Comparison of ENCODE assay signal across 21 cellular contexts in genomic region chr17:47952181-47953021, GRCh38. TPM values are rescaled to one million over a fixed set of nuclear protein-coding genes. Genes with fewer than 3 reads are reported as not detected.
A peak's percentile ranks its signal among the peaks of the same experiment; 100 is the strongest.
DNase-seq lines count a peak whose midpoint lies in the region; ATAC-seq and TF ChIP-seq lines count a peak whose summit lies in the region.
"Had no signal": no experiment of that assay in that cellular context is flagged by ENCODE, and none has a peak within 500 bp of the region (broad histone marks: within the 10 kb centered on the region; RNA-seq: fewer than 3 reads in every experiment).

No MANE protein-coding gene starts in this region.

- no peaks in the 10 kb centered on the region for H3K27me3 ChIP-seq in lung (ENCODE audit: control insufficient read depth, insufficient read depth)
- H3K27me3 ChIP-seq: spleen had no signal

- H3K4me3 Mint-ChIP-seq in activated naive CD8-positive, alpha-beta T cell, result no peak overlapping the region
- no peak overlapping the region for H3K4me3 Mint-ChIP-seq in activated naive CD8-positive, alpha-beta T cell treated with anti-CD3 and anti-CD28 coated beads, Interleukin-2, amount 50 U/mL, for 24 hours
- H3K4me3 Mint-ChIP-seq: activated T-helper 1 cell treated with anti-CD3 and anti-CD28 coated beads, Interleukin-12 subunit alpha, Interleukin-12 subunit beta, Interleukin-2, Interleukin-4 antibody, amounts not matched to agents 30 ng/mL and 10 ng/mL and 1 ng/mL, durations not matched to agents 14 hours and 24 hours and 36 hours; CD4-positive, CD25-positive, alpha-beta regulatory T cell; stimulated activated naive CD8-positive, alpha-beta T cell treated with anti-CD3 and anti-CD28 coated beads, Interleukin-15, Interleukin-2, amounts not matched to agents 100 ng/mL and 50 ng/mL, for 24 hours had no signal

- no peaks in the 10 kb centered on the region for H3K27me3 Mint-ChIP-seq in activated naive CD8-positive, alpha-beta T cell
- H3K27me3 Mint-ChIP-seq in activated naive CD8-positive, alpha-beta T cell treated with anti-CD3 and anti-CD28 coated beads, Interleukin-2, amount 50 U/mL, for 24 hours, result no peaks in the 10 kb centered on the region
- H3K27me3 Mint-ChIP-seq: CD4-positive, CD25-positive, alpha-beta regulatory T cell; stimulated activated naive CD8-positive, alpha-beta T cell treated with anti-CD3 and anti-CD28 coated beads, Interleukin-15, Interleukin-2, amounts not matched to agents 100 ng/mL and 50 ng/mL, for 24 hours had no signal

- H3K9me3 ChIP-seq in lung (ENCODE audit: control insufficient read depth in 2 of 2, insufficient read depth in 1 of 2, low read length in 1 of 2), result no peaks in the 10 kb centered on the region
- H3K9me3 ChIP-seq: spleen had no signal

- TF ChIP-seq CTCF in lung (IDR thresholded peaks at IDR 0.05; ENCODE audit: control extremely low read depth, extremely low read depth), result no peak

- peaks cover 0 to 14% of the 10 kb centered on the region in 2 donors for H3K4me1 ChIP-seq in lung (ENCODE audit: control insufficient read depth in 2 of 2, insufficient read depth in 2 of 2, low read length in 2 of 2)

- no peak for DNase-seq in activated naive CD8-positive, alpha-beta T cell treated with anti-CD3 and anti-CD28 coated beads, Interleukin-2, amount 50 U/mL, for 24 hours
- DNase-seq in lung (ENCODE audit: low spot score), result peak; percentile 57
- DNase-seq in activated CD8-positive, alpha-beta memory T cell treated with anti-CD3 and anti-CD28 coated beads for 24 hours, result no peak
- DNase-seq in NCI-H1105 treated with DMSO at 0.1 percent for 48 hours (lab: John Stamatoyannopoulos, UW), result no peak
- DNase-seq: activated CD4-positive, alpha-beta T cell treated with anti-CD3 and anti-CD28 coated beads, Interleukin-2, amount 50 U/mL, for 48 hours; amygdala; CD4-positive, CD25-positive, alpha-beta regulatory T cell; erythroblast; MM.1S; NCI-H2029 treated with DMSO at 0.1 percent for 48 hours; NCI-H524 treated with DMSO at 0.1 percent for 48 hours; PC-3; spleen had no signal

- H3K9me3 Mint-ChIP-seq in activated naive CD8-positive, alpha-beta T cell (ENCODE audit: low read depth), result no peaks in the 10 kb centered on the region
- H3K9me3 Mint-ChIP-seq in activated naive CD8-positive, alpha-beta T cell treated with anti-CD3 and anti-CD28 coated beads, Interleukin-2, amount 50 U/mL, for 24 hours, result no peaks in the 10 kb centered on the region
- H3K9me3 Mint-ChIP-seq: activated T-helper 1 cell treated with anti-CD3 and anti-CD28 coated beads, Interleukin-12 subunit alpha, Interleukin-12 subunit beta, Interleukin-2, Interleukin-4 antibody, amounts not matched to agents 30 ng/mL and 10 ng/mL and 1 ng/mL, durations not matched to agents 14 hours and 24 hours and 36 hours; CD4-positive, CD25-positive, alpha-beta regulatory T cell; stimulated activated naive CD8-positive, alpha-beta T cell treated with anti-CD3 and anti-CD28 coated beads, Interleukin-15, Interleukin-2, amounts not matched to agents 100 ng/mL and 50 ng/mL, for 24 hours had no signal

- WGBS in lung, 2 donors, result 62 to 63% methylated on average over 12 of the region's 12 CpGs

- H3K27ac Mint-ChIP-seq in activated naive CD8-positive, alpha-beta T cell, result peak overlapping the region; percentile 2
- H3K27ac Mint-ChIP-seq in activated naive CD8-positive, alpha-beta T cell treated with anti-CD3 and anti-CD28 coated beads, Interleukin-2, amount 50 U/mL, for 24 hours, result no peak overlapping the region
- H3K27ac Mint-ChIP-seq: activated T-helper 1 cell treated with anti-CD3 and anti-CD28 coated beads, Interleukin-12 subunit alpha, Interleukin-12 subunit beta, Interleukin-2, Interleukin-4 antibody, amounts not matched to agents 30 ng/mL and 10 ng/mL and 1 ng/mL, durations not matched to agents 14 hours and 24 hours and 36 hours; CD4-positive, CD25-positive, alpha-beta regulatory T cell; stimulated activated naive CD8-positive, alpha-beta T cell treated with anti-CD3 and anti-CD28 coated beads, Interleukin-15, Interleukin-2, amounts not matched to agents 100 ng/mL and 50 ng/mL, for 24 hours had no signal

- H3K4me3 ChIP-seq in lung, result peak overlapping the region; percentile 2
- H3K4me3 ChIP-seq: spleen had no signal

- peak overlapping the region in 1 of 2 donors; percentile 78 for H3K27ac ChIP-seq in lung (ENCODE audit: low read depth in 1 of 2, low read length in 1 of 2)
- H3K27ac ChIP-seq: spleen had no signal

- peaks cover 0 to 4% of the 10 kb centered on the region in 2 donors for H3K36me3 ChIP-seq in lung (ENCODE audit: control insufficient read depth in 2 of 2, insufficient read depth in 2 of 2, low read length in 2 of 2)

- ATAC-seq in activated naive CD8-positive, alpha-beta T cell treated with anti-CD3 and anti-CD28 coated beads, Interleukin-2, amount 50 U/mL, for 24 hours, result no peak
- ATAC-seq in lung (ENCODE audit: insufficient read depth, low FRiP score) (no peak), HG03045 (IDR thresholded peaks at IDR 0.05; ENCODE audit: unreplicated experiment) (no peak)
- ATAC-seq: PC-3 had no signal

- peaks cover 21% of the 10 kb centered on the region for H3K4me1 Mint-ChIP-seq in activated naive CD8-positive, alpha-beta T cell (ENCODE audit: low read depth)
- H3K4me1 Mint-ChIP-seq in activated naive CD8-positive, alpha-beta T cell treated with anti-CD3 and anti-CD28 coated beads, Interleukin-2, amount 50 U/mL, for 24 hours, result peaks cover 15% of the 10 kb centered on the region

- peaks cover 3% of the 10 kb centered on the region for H3K36me3 Mint-ChIP-seq in activated naive CD8-positive, alpha-beta T cell
- peaks cover 12% of the 10 kb centered on the region for H3K36me3 Mint-ChIP-seq in activated naive CD8-positive, alpha-beta T cell treated with anti-CD3 and anti-CD28 coated beads, Interleukin-2, amount 50 U/mL, for 24 hours (ENCODE audit: low read depth)

RNA-seq across cellular contexts. Expression of gene PRR15L, which starts 5.3 kb away (rescaled TPM):
- total RNA-seq in lung, result 10 to 100 TPM; 59.5 to 86.9 TPM
- polyA plus RNA-seq in lung, result 10 to 100 TPM; 64.2 to 98.5 TPM
- total RNA-seq: A172; activated T-helper 1 cell treated with anti-CD3 and anti-CD28 coated beads, Interleukin-12 subunit alpha, Interleukin-12 subunit beta, Interleukin-2, Interleukin-4 antibody, amounts not matched to agents 30 ng/mL and 10 ng/mL and 1 ng/mL, durations not matched to agents 14 hours and 24 hours and 36 hours; CD4-positive, CD25-positive, alpha-beta regulatory T cell; Daoy; glomerular endothelial cell; posterior vena cava; spleen had no signal

RNA-seq across cellular contexts. Expression of gene PNPO, which starts 11.0 kb away (rescaled TPM):
- 10 to 100 TPM in 1 of 2 donors, 1 to 10 TPM in 1; 9.3 to 43.9 TPM for total RNA-seq in lung
- 10 to 100 TPM; 10.9 to 11.5 TPM for polyA plus RNA-seq in lung

RNA-seq across cellular contexts. Expression of gene CDK5RAP3, which starts 18.5 kb away (rescaled TPM):
- 100 to 1,000 TPM; 129 to 167 TPM for total RNA-seq in lung
- polyA plus RNA-seq in lung, result 100 to 1,000 TPM; 139 to 212 TPM

RNA-seq across cellular contexts. Expression of gene SP2, which starts 56.4 kb away (rescaled TPM):
- total RNA-seq in lung, result 10 to 100 TPM in 1 of 2 donors, 1 to 10 TPM in 1; 4.9 to 19.9 TPM
- polyA plus RNA-seq in lung, result 10 to 100 TPM in 1 of 2 donors, 1 to 10 TPM in 1; 5.8 to 16.4 TPM
